ENCODE assay signal across 8 cellular contexts in the genomic region with DNA sequence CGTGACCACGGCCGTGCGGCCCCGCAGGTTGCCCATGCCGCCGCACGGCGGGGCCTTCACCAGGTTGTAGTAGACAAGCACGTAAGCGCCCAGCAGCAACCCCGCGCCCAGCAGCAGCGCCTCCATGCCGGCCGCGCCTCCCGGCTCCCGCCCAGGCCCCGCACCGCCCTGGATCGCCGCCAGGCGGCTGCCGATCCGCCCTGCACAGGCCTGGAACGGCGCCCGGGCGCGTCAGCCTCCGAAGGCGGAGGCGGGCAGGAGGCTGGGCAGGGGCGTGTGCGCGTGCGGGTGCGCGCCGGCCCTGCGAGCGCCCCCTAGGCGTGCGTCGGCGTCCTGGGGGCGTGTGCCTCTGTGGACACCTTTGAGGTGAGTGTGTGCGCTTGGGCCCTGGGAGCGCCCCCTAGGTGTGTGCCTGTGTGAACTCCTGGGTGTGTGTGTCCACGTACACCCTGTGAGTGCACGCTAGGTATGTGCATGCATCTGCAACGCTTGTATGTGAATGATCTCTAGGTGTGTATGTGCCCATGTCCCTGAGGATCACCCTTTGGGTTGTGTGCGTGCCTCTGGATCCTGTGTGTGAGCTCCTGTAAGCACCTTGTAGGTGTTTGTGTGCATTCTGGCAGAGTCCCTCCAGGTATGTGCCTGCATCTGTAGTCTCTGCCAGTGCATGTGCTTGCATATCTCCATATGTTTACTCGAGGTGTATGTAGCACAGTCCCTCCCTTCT. TPM values are rescaled to one million over a fixed set of nuclear protein-coding genes. Genes with fewer than 3 reads are reported as not detected.
DNase-seq lines count a peak whose midpoint lies in the region; ATAC-seq and TF ChIP-seq lines count a peak whose summit lies in the region.

A gene with protein sequence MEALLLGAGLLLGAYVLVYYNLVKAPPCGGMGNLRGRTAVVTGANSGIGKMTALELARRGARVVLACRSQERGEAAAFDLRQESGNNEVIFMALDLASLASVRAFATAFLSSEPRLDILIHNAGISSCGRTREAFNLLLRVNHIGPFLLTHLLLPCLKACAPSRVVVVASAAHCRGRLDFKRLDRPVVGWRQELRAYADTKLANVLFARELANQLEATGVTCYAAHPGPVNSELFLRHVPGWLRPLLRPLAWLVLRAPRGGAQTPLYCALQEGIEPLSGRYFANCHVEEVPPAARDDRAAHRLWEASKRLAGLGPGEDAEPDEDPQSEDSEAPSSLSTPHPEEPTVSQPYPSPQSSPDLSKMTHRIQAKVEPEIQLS (minus strand): TSS at position 261 of the 727 bp plus-strand sequence. CDS start 135 bp downstream, at position 126.

- H3K4me3 Mint-ChIP-seq in activated naive CD8-positive, alpha-beta T cell treated with anti-CD3 and anti-CD28 coated beads, Interleukin-2, amount 50 U/mL, for 24 hours = peak within 1 kb of the TSS; percentile 90
- H3K4me3 Mint-ChIP-seq in type B pancreatic cell = peak within 1 kb of the TSS; percentile 86

- H3K9me3 Mint-ChIP-seq in activated naive CD8-positive, alpha-beta T cell treated with anti-CD3 and anti-CD28 coated beads, Interleukin-2, amount 50 U/mL, for 24 hours = no peaks in the 10 kb centered on the region
- H3K9me3 Mint-ChIP-seq in type B pancreatic cell = no peaks in the 10 kb centered on the region

- H3K4me1 Mint-ChIP-seq in activated naive CD8-positive, alpha-beta T cell treated with anti-CD3 and anti-CD28 coated beads, Interleukin-2, amount 50 U/mL, for 24 hours = peaks cover 29% of the 10 kb centered on the region
- peaks cover 22% of the 10 kb centered on the region for H3K4me1 Mint-ChIP-seq in type B pancreatic cell (ENCODE audit: unreplicated experiment)

- H3K4me1 ChIP-seq in cardiac muscle cell (ENCODE audit: low read depth) (no peaks in the 10 kb centered on the region), trophoblast cell (ENCODE audit: control insufficient read depth in 1 of 2, insufficient read depth in 2 of 2, low read length in 2 of 2) (peaks cover 9 to 11% of the 10 kb centered on the region in 2 experiments)

- peak; percentile 83 for ATAC-seq in HG02759 (IDR thresholded peaks at IDR 0.05; ENCODE audit: unreplicated experiment)
- peak; percentile 96 for ATAC-seq in activated naive CD8-positive, alpha-beta T cell treated with anti-CD3 and anti-CD28 coated beads, Interleukin-2, amount 50 U/mL, for 24 hours

- H2AK5ac ChIP-seq in trophoblast cell (ENCODE audit: low read length) = peak within 1 kb of the TSS; percentile 61

- H3K27me3 Mint-ChIP-seq in activated naive CD8-positive, alpha-beta T cell treated with anti-CD3 and anti-CD28 coated beads, Interleukin-2, amount 50 U/mL, for 24 hours = no peaks in the 10 kb centered on the region
- H3K27me3 Mint-ChIP-seq in type B pancreatic cell = no peaks in the 10 kb centered on the region

- H3K27ac Mint-ChIP-seq in activated naive CD8-positive, alpha-beta T cell treated with anti-CD3 and anti-CD28 coated beads, Interleukin-2, amount 50 U/mL, for 24 hours = peak within 1 kb of the TSS; percentile 88
- H3K27ac Mint-ChIP-seq in type B pancreatic cell = peak within 1 kb of the TSS; percentile 93

- peak within 1 kb of the TSS; percentile 76 for H4K12ac ChIP-seq in trophoblast cell (ENCODE audit: low read depth, low read length)

- H3K79me2 ChIP-seq in trophoblast cell (ENCODE audit: control insufficient read depth, insufficient read depth, low read length, poor library complexity) = peaks cover 7% of the 10 kb centered on the region

- peaks cover 19% of the 10 kb centered on the region for H3K36me3 Mint-ChIP-seq in activated naive CD8-positive, alpha-beta T cell treated with anti-CD3 and anti-CD28 coated beads, Interleukin-2, amount 50 U/mL, for 24 hours (ENCODE audit: low read depth)
- H3K36me3 Mint-ChIP-seq in type B pancreatic cell = peaks cover 9% of the 10 kb centered on the region

- H2AFZ ChIP-seq in trophoblast cell (ENCODE audit: insufficient read depth, low read length, poor library complexity) = peak within 1 kb of the TSS; percentile 77

- peak within 1 kb of the TSS; percentile 82 for H4K91ac ChIP-seq in trophoblast cell (ENCODE audit: low read depth, low read length)

- peaks cover 16% of the 10 kb centered on the region for H3K36me3 ChIP-seq in cardiac muscle cell
- H3K36me3 ChIP-seq in trophoblast cell (ENCODE audit: control insufficient read depth in 1 of 2, insufficient read depth in 2 of 2, low read length in 2 of 2) = peaks cover 23 to 29% of the 10 kb centered on the region in 2 experiments

- peak within 1 kb of the TSS; percentile 82 for H3K9ac ChIP-seq in trophoblast cell (ENCODE audit: low read length)

- peak within 1 kb of the TSS; percentile 87 for H3K18ac ChIP-seq in trophoblast cell (ENCODE audit: low read length)

- no CpG with 5 or more reads among the region's 55 CpGs for WGBS in trophoblast cell (ENCODE audit: extremely low coverage, insufficient coverage, insufficient read length)

- H3K4me2 ChIP-seq in trophoblast cell (ENCODE audit: low read length) = peak within 1 kb of the TSS; percentile 85

- H3K9me3 ChIP-seq in cardiac muscle cell (ENCODE audit: low read depth) (no peaks in the 10 kb centered on the region), trophoblast cell (ENCODE audit: insufficient read depth, low read depth, low read length) (peaks cover 4% of the 10 kb centered on the region)

- H2BK120ac ChIP-seq in trophoblast cell (ENCODE audit: insufficient read depth, low read length, poor library complexity) = peak within 1 kb of the TSS; percentile 73

- H3K4me3 ChIP-seq in cardiac muscle cell (peak within 1 kb of the TSS; percentile 58), trophoblast cell (ENCODE audit: low read depth, low read length) (peak within 1 kb of the TSS; percentile 83)

- TF ChIP-seq CTCF in GM12873 (IDR thresholded peaks at IDR 0.05; ENCODE audit: insufficient read depth, low read depth, low read length, missing control alignments) (peak; percentile 96), cardiac muscle cell (IDR thresholded peaks at IDR 0.05; ENCODE audit: low read depth, low read length) (peak; percentile 78), type B pancreatic cell (conservative IDR thresholded peaks at IDR 0.05) (peak; percentile 97)

- no peaks in the 10 kb centered on the region for H3K27me3 ChIP-seq in cardiac muscle cell
- H3K27me3 ChIP-seq in trophoblast cell (ENCODE audit: insufficient read depth, low read length) = no peaks in the 10 kb centered on the region

- peak within 1 kb of the TSS; percentile 39 for H2BK12ac ChIP-seq in trophoblast cell (ENCODE audit: low read length)

- no peak within 1 kb of the TSS for H3K23ac ChIP-seq in trophoblast cell (ENCODE audit: low read length)

- H3K4ac ChIP-seq in trophoblast cell (ENCODE audit: low read depth, low read length) = peak within 1 kb of the TSS; percentile 60

- H3K14ac ChIP-seq in trophoblast cell (ENCODE audit: low read length) = peak within 1 kb of the TSS; percentile 80

- peaks cover 5% of the 10 kb centered on the region for H3K79me1 ChIP-seq in trophoblast cell (ENCODE audit: low read length)

- peak within 1 kb of the TSS; percentile 71 for H3K27ac ChIP-seq in cardiac muscle cell
- H3K27ac ChIP-seq in trophoblast cell (ENCODE audit: low read depth, low read length) = peak within 1 kb of the TSS; percentile 82

- peak; percentile 78 for DNase-seq in NCI-H128 (lab: John Stamatoyannopoulos, UW; ENCODE audit: unreplicated experiment)
- DNase-seq in SW480 (ENCODE audit: low spot score) = peak; percentile 94
- peak; percentile 95 for DNase-seq in activated naive CD8-positive, alpha-beta T cell treated with anti-CD3 and anti-CD28 coated beads, Interleukin-2, amount 50 U/mL, for 24 hours
- peak; percentile 92 to 95 for DNase-seq in cardiac muscle cell (ENCODE audit: low read depth in 1 of 2, low spot score in 1 of 2)
- DNase-seq in trophoblast cell = peak; percentile 98 to 99
- peak; percentile 98 for DNase-seq in type B pancreatic cell (ENCODE audit: extremely low spot score, unreplicated experiment)

- H2BK5ac ChIP-seq in trophoblast cell (ENCODE audit: low read depth, low read length, poor library complexity) = peak within 1 kb of the TSS; percentile 74

- peak within 1 kb of the TSS; percentile 77 for H4K8ac ChIP-seq in trophoblast cell (ENCODE audit: low read depth, low read length)

RNA-seq across cellular contexts. Expression of the gene that starts here (rescaled TPM):
- total RNA-seq in cardiac muscle cell (40.9 and 44.6 TPM in 2 replicates), type B pancreatic cell (ENCODE audit: low replicate concordance) (19.3 and 20.4 TPM in 2 replicates)
- 28.1 and 35.4 TPM in 2 replicates for polyA plus RNA-seq in cardiac muscle cell
- polyA plus RNA-seq in trophoblast cell (2013) = 11.2 and 11.4 TPM in 2 replicates

Comparison
In these comparisons a context has a peak if more than half of its experiments do, and no peak if none do; other contexts are left out.
1. Peak in every context shown above with its lines: DNase-seq, ATAC-seq, H3K4me3 ChIP-seq and H3K27ac ChIP-seq.